8 cellular contexts compared by ENCODE assay signal in genomic region chr1:25336922-25337354, GRCh38. TPM values are rescaled to one million over a fixed set of nuclear protein-coding genes. Genes with fewer than 3 reads are reported as not detected.
DNase-seq lines count a peak whose midpoint lies in the region; ATAC-seq and TF ChIP-seq lines count a peak whose summit lies in the region.
"Not testable (repeated sequence)": the region's sequence is repeated elsewhere in the genome, so short reads cannot be mapped to it uniquely, and the experiment has no call there.

No MANE protein-coding gene starts in this region.

- not testable (repeated sequence) for H3K9me3 ChIP-seq in vagina

- DNase-seq in NCI-H748 (lab: John Stamatoyannopoulos, UW; ENCODE audit: unreplicated experiment) (peak; percentile 42), immature natural killer cell (peak; percentile 54 to 63 (median 57)), progenitor cell of endocrine pancreas (ENCODE audit: low spot score, unreplicated experiment) (peak; percentile 29)
- peak; percentile 75 for DNase-seq in activated CD8-positive, alpha-beta memory T cell treated with anti-CD3 and anti-CD28 coated beads, Interleukin-2, amount 10 ng/mL, durations not matched to agents 7 days and 5 days
- not testable (repeated sequence) for DNase-seq in vagina (ENCODE audit: extremely low spot score in 2 of 2)

- H3K4me3 Mint-ChIP-seq in activated CD8-positive, alpha-beta memory T cell treated with anti-CD3 and anti-CD28 coated beads, Interleukin-2, amount 10 ng/mL, durations not matched to agents 7 days and 5 days = peak overlapping the region; percentile 87
- H3K4me3 Mint-ChIP-seq in dendritic cell treated with granulocyte-macrophage colony-stimulating factor and Interleukin-4, amounts not matched to agents 40 ng/mL and 50 ng/mL, for 4 days = peak overlapping the region; percentile 87
- H3K4me3 Mint-ChIP-seq in immature natural killer cell (peak overlapping the region; percentile 92 to 97 (median 95)), progenitor cell of endocrine pancreas (ENCODE audit: low read depth) (peak overlapping the region; percentile 86)

- H3K4me1 Mint-ChIP-seq in activated CD8-positive, alpha-beta memory T cell treated with anti-CD3 and anti-CD28 coated beads, Interleukin-2, amount 10 ng/mL, durations not matched to agents 7 days and 5 days = peaks cover 22% of the 10 kb centered on the region
- H3K4me1 Mint-ChIP-seq in dendritic cell treated with granulocyte-macrophage colony-stimulating factor and Interleukin-4, amounts not matched to agents 40 ng/mL and 50 ng/mL, for 4 days (ENCODE audit: low read depth) = peaks cover 28% of the 10 kb centered on the region
- H3K4me1 Mint-ChIP-seq in immature natural killer cell = peaks cover 40 to 43% of the 10 kb centered on the region in 2 donors
- H3K4me1 Mint-ChIP-seq in progenitor cell of endocrine pancreas (ENCODE audit: low read depth) = peaks cover 12% of the 10 kb centered on the region

- peak overlapping the region; percentile 85 for H3K27ac Mint-ChIP-seq in activated CD8-positive, alpha-beta memory T cell treated with anti-CD3 and anti-CD28 coated beads, Interleukin-2, amount 10 ng/mL, durations not matched to agents 7 days and 5 days
- H3K27ac Mint-ChIP-seq in dendritic cell treated with granulocyte-macrophage colony-stimulating factor and Interleukin-4, amounts not matched to agents 40 ng/mL and 50 ng/mL, for 4 days = peak overlapping the region; percentile 81
- H3K27ac Mint-ChIP-seq in immature natural killer cell (peak overlapping the region; percentile 86 to 97 (median 94)), progenitor cell of endocrine pancreas (peak overlapping the region; percentile 43)

- not testable (repeated sequence) for H3K36me3 ChIP-seq in vagina

- peak overlapping the region; percentile 73 for H3K27ac ChIP-seq in vagina

- H3K9me3 Mint-ChIP-seq in activated CD8-positive, alpha-beta memory T cell treated with anti-CD3 and anti-CD28 coated beads, Interleukin-2, amount 10 ng/mL, durations not matched to agents 7 days and 5 days (ENCODE audit: low read depth); dendritic cell treated with granulocyte-macrophage colony-stimulating factor and Interleukin-4, amounts not matched to agents 40 ng/mL and 50 ng/mL, for 4 days; immature natural killer cell; progenitor cell of endocrine pancreas (ENCODE audit: low read depth): not testable (repeated sequence)

- H3K4me3 ChIP-seq in GM12875 (ENCODE audit: low read depth, low read length) (peak overlapping the region; percentile 66), vagina (peak overlapping the region; percentile 66 to 95)

- H3K27me3 ChIP-seq in vagina = not testable (repeated sequence)

- peaks cover 14% of the 10 kb centered on the region for H3K36me3 Mint-ChIP-seq in activated CD8-positive, alpha-beta memory T cell treated with anti-CD3 and anti-CD28 coated beads, Interleukin-2, amount 10 ng/mL, durations not matched to agents 7 days and 5 days
- peaks cover 23% of the 10 kb centered on the region for H3K36me3 Mint-ChIP-seq in dendritic cell treated with granulocyte-macrophage colony-stimulating factor and Interleukin-4, amounts not matched to agents 40 ng/mL and 50 ng/mL, for 4 days (ENCODE audit: low read depth)
- H3K36me3 Mint-ChIP-seq in immature natural killer cell; progenitor cell of endocrine pancreas (ENCODE audit: insufficient read depth): not testable (repeated sequence)

- TF ChIP-seq POLR2A in vagina (IDR thresholded peaks at IDR 0.05) = not testable (repeated sequence)

- peak; percentile 38 for ATAC-seq in HG03064 (IDR thresholded peaks at IDR 0.05; ENCODE audit: low read depth, unreplicated experiment)
- ATAC-seq in activated CD8-positive, alpha-beta memory T cell treated with anti-CD3 and anti-CD28 coated beads, Interleukin-2, amount 10 ng/mL, durations not matched to agents 7 days and 5 days = peak; percentile 27

- not testable (repeated sequence) for H3K27me3 Mint-ChIP-seq in activated CD8-positive, alpha-beta memory T cell treated with anti-CD3 and anti-CD28 coated beads, Interleukin-2, amount 10 ng/mL, durations not matched to agents 7 days and 5 days; dendritic cell treated with granulocyte-macrophage colony-stimulating factor and Interleukin-4, amounts not matched to agents 40 ng/mL and 50 ng/mL, for 4 days; progenitor cell of endocrine pancreas
- peaks cover 4 to 19% (median 6%) of the 10 kb centered on the region in 3 donors for H3K27me3 Mint-ChIP-seq in immature natural killer cell (ENCODE audit: low read depth in 3 of 3)

- TF ChIP-seq CTCF in GM12875 (IDR thresholded peaks at IDR 0.05; ENCODE audit: borderline replicate concordance, insufficient read depth, low read depth, low read length) (0 out of 2 replicates have a peak, but pooled peaks have one; percentile 8), progenitor cell of endocrine pancreas (IDR thresholded peaks at IDR 0.05; ENCODE audit: unreplicated experiment) (peak; percentile 19)
- TF ChIP-seq CTCF in vagina (IDR thresholded peaks at IDR 0.05) = not testable (repeated sequence)

- CTCF ChIA-PET in activated CD8-positive, alpha-beta memory T cell treated with anti-CD3 and anti-CD28 coated beads, Interleukin-2, amount 10 ng/mL, durations not matched to agents 7 days and 5 days (lab: Charles Lee) = not testable (repeated sequence)

- intact Hi-C loops in dendritic cell treated with granulocyte-macrophage colony-stimulating factor and Interleukin-4, amounts not matched to agents 40 ng/mL and 50 ng/mL, for 4 days (cut with micrococcal nuclease); vagina (cut with DNase I): not testable (repeated sequence)

- peaks cover 35% of the 10 kb centered on the region for H3K4me1 ChIP-seq in vagina

RNA-seq across cellular contexts. Expression of gene TMEM50A, which starts 1.2 kb away (rescaled TPM):
- 100 to 1,000 TPM; 130 to 162 TPM for total RNA-seq in activated CD8-positive, alpha-beta memory T cell treated with anti-CD3 and anti-CD28 coated beads, Interleukin-2, amount 10 ng/mL, durations not matched to agents 7 days and 5 days
- polyA plus RNA-seq in immature natural killer cell = 100 to 1,000 TPM; 238 to 291 (median 240) TPM
- total RNA-seq in progenitor cell of endocrine pancreas (72.5 and 73.2 TPM in 2 replicates), vagina (68.8 TPM)

Comparison
In these comparisons a context has a peak if more than half of its experiments do, and no peak if none do; other contexts are left out.
1. H3K27ac Mint-ChIP-seq: peak in every context shown above with its lines; median percentile 94 in immature natural killer cell; 85 in activated CD8-positive, alpha-beta memory T cell treated with anti-CD3 and anti-CD28 coated beads, Interleukin-2, amount 10 ng/mL, durations not matched to agents 7 days and 5 days; 81 in dendritic cell treated with granulocyte-macrophage colony-stimulating factor and Interleukin-4, amounts not matched to agents 40 ng/mL and 50 ng/mL, for 4 days; 43 in progenitor cell of endocrine pancreas.